ENCODE assay signal across 3 cellular contexts in the genomic region with DNA sequence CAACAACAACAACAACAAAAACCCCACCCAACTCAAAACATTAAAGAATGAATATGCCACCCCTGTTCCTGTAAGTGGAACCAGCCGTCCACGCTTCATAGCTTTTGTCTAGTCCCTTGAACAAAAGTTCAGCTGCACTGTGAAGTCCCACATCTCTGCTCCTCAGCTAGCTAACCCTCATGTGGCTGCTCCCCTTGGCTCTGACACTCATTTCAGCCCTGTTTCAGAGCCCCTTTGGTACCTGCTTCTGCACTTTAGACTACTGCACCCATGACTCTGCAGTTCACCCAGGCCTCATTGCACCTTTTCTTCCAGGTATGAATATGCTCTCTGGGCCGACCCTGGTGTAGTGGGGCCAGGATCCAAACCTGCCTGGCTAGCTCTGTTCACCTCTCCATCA.
TF ChIP-seq lines count a peak whose summit lies in the region.

No MANE protein-coding gene starts in this region.

TF ChIP-seq in HepG2, 621 proteins besides CTCF, POLR2A, EP300 and RAD21:
- TF ChIP-seq HES4 (CRISPR knock-in tag; IDR thresholded peaks at IDR 0.05; ENCODE audit: borderline replicate concordance): no peak
- no peak for TF ChIP-seq ZKSCAN8 (CRISPR knock-in tag; IDR thresholded peaks at IDR 0.05; ENCODE audit: borderline replicate concordance)
- TF ChIP-seq GATA4 (IDR thresholded peaks at IDR 0.05; ENCODE audit: borderline replicate concordance, low read depth): no peak
- TF ChIP-seq MTA1 (CRISPR knock-in tag; IDR thresholded peaks at IDR 0.05; ENCODE audit: borderline replicate concordance): no peak
- TF ChIP-seq POLR2G (IDR thresholded peaks at IDR 0.05; ENCODE audit: low read depth, low read length): no peak
- no peak for TF ChIP-seq ZNF780A (CRISPR knock-in tag; IDR thresholded peaks at IDR 0.05)
- TF ChIP-seq CHD4 (IDR thresholded peaks at IDR 0.05; ENCODE audit: borderline replicate concordance, low read length): no peak
- TF ChIP-seq, protein P1, sequence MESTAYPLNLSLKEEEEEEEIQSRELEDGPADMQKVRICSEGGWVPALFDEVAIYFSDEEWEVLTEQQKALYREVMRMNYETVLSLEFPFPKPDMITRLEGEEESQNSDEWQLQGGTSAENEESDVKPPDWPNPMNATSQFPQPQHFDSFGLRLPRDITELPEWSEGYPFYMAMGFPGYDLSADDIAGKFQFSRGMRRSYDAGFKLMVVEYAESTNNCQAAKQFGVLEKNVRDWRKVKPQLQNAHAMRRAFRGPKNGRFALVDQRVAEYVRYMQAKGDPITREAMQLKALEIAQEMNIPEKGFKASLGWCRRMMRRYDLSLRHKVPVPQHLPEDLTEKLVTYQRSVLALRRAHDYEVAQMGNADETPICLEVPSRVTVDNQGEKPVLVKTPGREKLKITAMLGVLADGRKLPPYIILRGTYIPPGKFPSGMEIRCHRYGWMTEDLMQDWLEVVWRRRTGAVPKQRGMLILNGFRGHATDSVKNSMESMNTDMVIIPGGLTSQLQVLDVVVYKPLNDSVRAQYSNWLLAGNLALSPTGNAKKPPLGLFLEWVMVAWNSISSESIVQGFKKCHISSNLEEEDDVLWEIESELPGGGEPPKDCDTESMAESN (CRISPR knock-in tag; conservative IDR thresholded peaks at IDR 0.05): no peak

TF ChIP-seq in GM23338, 12 proteins besides CTCF, POLR2A, EP300 and RAD21:
- TF ChIP-seq EZH2 (IDR thresholded peaks at IDR 0.05; ENCODE audit: low read depth, unreplicated experiment) (no peak), STAT1 (IDR thresholded peaks at IDR 0.05; ENCODE audit: unreplicated experiment) (no peak), EZH2phosphoT487 (IDR thresholded peaks at IDR 0.05; ENCODE audit: unreplicated experiment) (no peak), NANOG (IDR thresholded peaks at IDR 0.05; ENCODE audit: borderline replicate concordance) (no peak), POLR2AphosphoS5 (IDR thresholded peaks at IDR 0.05; ENCODE audit: low read depth) (no peak), CREB1 (CRISPR knock-in tag; IDR thresholded peaks at IDR 0.05; ENCODE audit: low read depth) (no peak), ZNF114 (CRISPR knock-in tag; IDR thresholded peaks at IDR 0.05) (no peak)
- TF ChIP-seq, protein P2, sequence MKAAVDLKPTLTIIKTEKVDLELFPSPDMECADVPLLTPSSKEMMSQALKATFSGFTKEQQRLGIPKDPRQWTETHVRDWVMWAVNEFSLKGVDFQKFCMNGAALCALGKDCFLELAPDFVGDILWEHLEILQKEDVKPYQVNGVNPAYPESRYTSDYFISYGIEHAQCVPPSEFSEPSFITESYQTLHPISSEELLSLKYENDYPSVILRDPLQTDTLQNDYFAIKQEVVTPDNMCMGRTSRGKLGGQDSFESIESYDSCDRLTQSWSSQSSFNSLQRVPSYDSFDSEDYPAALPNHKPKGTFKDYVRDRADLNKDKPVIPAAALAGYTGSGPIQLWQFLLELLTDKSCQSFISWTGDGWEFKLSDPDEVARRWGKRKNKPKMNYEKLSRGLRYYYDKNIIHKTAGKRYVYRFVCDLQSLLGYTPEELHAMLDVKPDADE (IDR thresholded peaks at IDR 0.05): no peak
- TF ChIP-seq, protein P3, sequence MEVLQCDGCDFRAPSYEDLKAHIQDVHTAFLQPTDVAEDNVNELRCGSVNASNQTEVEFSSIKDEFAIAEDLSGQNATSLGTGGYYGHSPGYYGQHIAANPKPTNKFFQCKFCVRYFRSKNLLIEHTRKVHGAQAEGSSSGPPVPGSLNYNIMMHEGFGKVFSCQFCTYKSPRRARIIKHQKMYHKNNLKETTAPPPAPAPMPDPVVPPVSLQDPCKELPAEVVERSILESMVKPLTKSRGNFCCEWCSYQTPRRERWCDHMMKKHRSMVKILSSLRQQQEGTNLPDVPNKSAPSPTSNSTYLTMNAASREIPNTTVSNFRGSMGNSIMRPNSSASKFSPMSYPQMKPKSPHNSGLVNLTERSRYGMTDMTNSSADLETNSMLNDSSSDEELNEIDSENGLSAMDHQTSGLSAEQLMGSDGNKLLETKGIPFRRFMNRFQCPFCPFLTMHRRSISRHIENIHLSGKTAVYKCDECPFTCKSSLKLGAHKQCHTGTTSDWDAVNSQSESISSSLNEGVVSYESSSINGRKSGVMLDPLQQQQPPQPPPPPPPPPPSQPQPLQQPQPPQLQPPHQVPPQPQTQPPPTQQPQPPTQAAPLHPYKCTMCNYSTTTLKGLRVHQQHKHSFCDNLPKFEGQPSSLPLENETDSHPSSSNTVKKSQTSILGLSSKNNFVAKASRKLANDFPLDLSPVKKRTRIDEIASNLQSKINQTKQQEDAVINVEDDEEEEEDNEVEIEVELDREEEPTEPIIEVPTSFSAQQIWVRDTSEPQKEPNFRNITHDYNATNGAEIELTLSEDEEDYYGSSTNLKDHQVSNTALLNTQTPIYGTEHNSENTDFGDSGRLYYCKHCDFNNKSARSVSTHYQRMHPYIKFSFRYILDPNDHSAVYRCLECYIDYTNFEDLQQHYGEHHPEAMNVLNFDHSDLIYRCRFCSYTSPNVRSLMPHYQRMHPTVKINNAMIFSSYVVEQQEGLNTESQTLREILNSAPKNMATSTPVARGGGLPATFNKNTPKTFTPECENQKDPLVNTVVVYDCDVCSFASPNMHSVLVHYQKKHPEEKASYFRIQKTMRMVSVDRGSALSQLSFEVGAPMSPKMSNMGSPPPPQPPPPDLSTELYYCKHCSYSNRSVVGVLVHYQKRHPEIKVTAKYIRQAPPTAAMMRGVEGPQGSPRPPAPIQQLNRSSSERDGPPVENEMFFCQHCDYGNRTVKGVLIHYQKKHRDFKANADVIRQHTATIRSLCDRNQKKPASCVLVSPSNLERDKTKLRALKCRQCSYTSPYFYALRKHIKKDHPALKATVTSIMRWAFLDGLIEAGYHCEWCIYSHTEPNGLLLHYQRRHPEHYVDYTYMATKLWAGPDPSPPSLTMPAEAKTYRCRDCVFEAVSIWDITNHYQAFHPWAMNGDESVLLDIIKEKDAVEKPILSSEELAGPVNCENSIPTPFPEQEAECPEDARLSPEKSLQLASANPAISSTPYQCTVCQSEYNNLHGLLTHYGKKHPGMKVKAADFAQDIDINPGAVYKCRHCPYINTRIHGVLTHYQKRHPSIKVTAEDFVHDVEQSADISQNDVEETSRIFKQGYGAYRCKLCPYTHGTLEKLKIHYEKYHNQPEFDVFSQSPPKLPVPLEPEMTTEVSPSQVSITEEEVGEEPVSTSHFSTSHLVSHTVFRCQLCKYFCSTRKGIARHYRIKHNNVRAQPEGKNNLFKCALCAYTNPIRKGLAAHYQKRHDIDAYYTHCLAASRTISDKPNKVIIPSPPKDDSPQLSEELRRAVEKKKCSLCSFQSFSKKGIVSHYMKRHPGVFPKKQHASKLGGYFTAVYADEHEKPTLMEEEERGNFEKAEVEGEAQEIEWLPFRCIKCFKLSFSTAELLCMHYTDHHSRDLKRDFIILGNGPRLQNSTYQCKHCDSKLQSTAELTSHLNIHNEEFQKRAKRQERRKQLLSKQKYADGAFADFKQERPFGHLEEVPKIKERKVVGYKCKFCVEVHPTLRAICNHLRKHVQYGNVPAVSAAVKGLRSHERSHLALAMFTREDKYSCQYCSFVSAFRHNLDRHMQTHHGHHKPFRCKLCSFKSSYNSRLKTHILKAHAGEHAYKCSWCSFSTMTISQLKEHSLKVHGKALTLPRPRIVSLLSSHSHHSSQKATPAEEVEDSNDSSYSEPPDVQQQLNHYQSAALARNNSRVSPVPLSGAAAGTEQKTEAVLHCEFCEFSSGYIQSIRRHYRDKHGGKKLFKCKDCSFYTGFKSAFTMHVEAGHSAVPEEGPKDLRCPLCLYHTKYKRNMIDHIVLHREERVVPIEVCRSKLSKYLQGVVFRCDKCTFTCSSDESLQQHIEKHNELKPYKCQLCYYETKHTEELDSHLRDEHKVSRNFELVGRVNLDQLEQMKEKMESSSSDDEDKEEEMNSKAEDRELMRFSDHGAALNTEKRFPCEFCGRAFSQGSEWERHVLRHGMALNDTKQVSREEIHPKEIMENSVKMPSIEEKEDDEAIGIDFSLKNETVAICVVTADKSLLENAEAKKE (CRISPR knock-in tag; IDR thresholded peaks at IDR 0.05): no peak

TF ChIP-seq in H1, 55 proteins besides CTCF, POLR2A, EP300 and RAD21:
- no peak for TF ChIP-seq JUN (IDR thresholded peaks at IDR 0.05; ENCODE audit: low read depth, low read length)
- TF ChIP-seq SP2 (IDR thresholded peaks at IDR 0.05; ENCODE audit: low read length): no peak
- no peak for TF ChIP-seq RFX5 (IDR thresholded peaks at IDR 0.05; ENCODE audit: borderline replicate concordance, low read depth, low read length)
